In genomic region chr19:18833141-18833476, GRCh38 we compare ENCODE assay signal across 8 cellular contexts. TPM values are rescaled to one million over a fixed set of nuclear protein-coding genes. Genes with fewer than 3 reads are reported as not detected.
DNase-seq lines count a peak whose midpoint lies in the region; ATAC-seq, FAIRE-seq and TF ChIP-seq lines count a peak whose summit lies in the region.

No MANE protein-coding gene starts in this region.

- 2% methylated on average over 9 of the region's 9 CpGs for WGBS in lung, 2 donors

- H3K27ac Mint-ChIP-seq in astrocyte (ENCODE audit: unreplicated experiment) = peak overlapping the region; percentile 78

- peak overlapping the region; percentile 100 for H3K4me2 ChIP-seq in HCT116 (ENCODE audit: low read length)
- peak overlapping the region; percentile 97 for H3K4me2 ChIP-seq in astrocyte (ENCODE audit: low read length)

- H3K36me3 Mint-ChIP-seq in astrocyte (ENCODE audit: low read depth, unreplicated experiment) = peaks cover 7% of the 10 kb centered on the region

- H3K79me2 ChIP-seq in HCT116 (ENCODE audit: insufficient read depth, low read length) (peaks cover 63% of the 10 kb centered on the region), astrocyte (ENCODE audit: insufficient read depth, low read length) (peaks cover 65% of the 10 kb centered on the region)

- CTCF ChIA-PET in HCT116 (lab: Charles Lee) = no interaction called here

- TF ChIP-seq RAD21 in HCT116 (IDR thresholded peaks at IDR 0.05; ENCODE audit: low read depth) = no peak

- H3K4me1 Mint-ChIP-seq in astrocyte (ENCODE audit: low read depth, unreplicated experiment) = peaks cover 15% of the 10 kb centered on the region

- peaks cover 22 to 47% of the 10 kb centered on the region in 2 experiments for H3K36me3 ChIP-seq in HCT116 (ENCODE audit: control insufficient read depth in 1 of 2, insufficient read depth in 2 of 2, low read length in 2 of 2)
- peaks cover 4% of the 10 kb centered on the region for H3K36me3 ChIP-seq in astrocyte (ENCODE audit: insufficient read depth, low read length)
- H3K36me3 ChIP-seq in lung (ENCODE audit: control insufficient read depth in 2 of 2, insufficient read depth in 2 of 2, low read length in 2 of 2) = peaks cover 0 to 4% of the 10 kb centered on the region in 2 donors

- H3K9me2 ChIP-seq in HCT116 (ENCODE audit: insufficient read depth) = no peaks in the 10 kb centered on the region

- no peak for TF ChIP-seq POLR2A in HCT116 (IDR thresholded peaks at IDR 0.05; ENCODE audit: borderline replicate concordance, extremely low read depth, insufficient read depth, insufficient read length)

- H3K27ac ChIP-seq in 22Rv1 (peak overlapping the region; percentile 72), HCT116 (ENCODE audit: low read depth, low read length) (peak overlapping the region; percentile 94), astrocyte (ENCODE audit: low read depth, low read length) (no peak overlapping the region), lung (ENCODE audit: low read depth in 1 of 2, low read length in 1 of 2) (peak overlapping the region in 1 of 2 donors; percentile 96)

- no peak overlapping the region for H2AFZ ChIP-seq in HCT116 (ENCODE audit: low read depth, low read length, poor library complexity, severe bottlenecking)
- H2AFZ ChIP-seq in astrocyte (ENCODE audit: low read depth, low read length) = no peak overlapping the region

- H4K20me1 ChIP-seq in HCT116 (ENCODE audit: insufficient read depth) (peaks cover 23% of the 10 kb centered on the region; the same call in 1 of the 2 replicates), astrocyte (ENCODE audit: insufficient read depth, low read length) (peaks cover 58% of the 10 kb centered on the region)

- intact Hi-C loops in HCT116 (cut with micrococcal nuclease) = no loop called here

- H3K9ac ChIP-seq in HCT116 (ENCODE audit: low read length) (peak overlapping the region; percentile 96), astrocyte (ENCODE audit: low read length) (peak overlapping the region; percentile 83)

- H3K9me3 Mint-ChIP-seq in astrocyte (ENCODE audit: unreplicated experiment) = no peaks in the 10 kb centered on the region

- H3K27me3 ChIP-seq in HCT116 (ENCODE audit: insufficient read depth, low read length) (no peaks in the 10 kb centered on the region), astrocyte (ENCODE audit: insufficient read depth, low read length) (peaks cover 2% of the 10 kb centered on the region), lung (ENCODE audit: control insufficient read depth, insufficient read depth) (no peaks in the 10 kb centered on the region)

- no peak for TF ChIP-seq CTCF in 22Rv1 (IDR thresholded peaks at IDR 0.05)
- no peak for TF ChIP-seq CTCF in HCT116 (IDR thresholded peaks at IDR 0.05 in 2 of 3, conservative IDR thresholded peaks at IDR 0.05 in 1 of 3; ENCODE audit: borderline replicate concordance in 1 of 3, insufficient read depth in 1 of 3, low read depth in 2 of 3, low read length in 2 of 3)
- no peak for TF ChIP-seq CTCF in astrocyte (IDR thresholded peaks at IDR 0.05; ENCODE audit: insufficient read depth, low read depth, low read length)
- no peak for TF ChIP-seq CTCF in lung (IDR thresholded peaks at IDR 0.05; ENCODE audit: control extremely low read depth, extremely low read depth)

- POLR2A ChIA-PET in HCT116 (lab: Charles Lee) = interaction anchor here (1.6 kb wide), 1 partner anchor 14 kb away, joined by 4 read pairs; no protein-coding TSS in a partner anchor

- no peak for ATAC-seq in HCT116
- no peak for ATAC-seq in lung (ENCODE audit: insufficient read depth, low FRiP score)

- H3K4me3 ChIP-seq in HCT116 (replicated peaks in 1 of 2; ENCODE audit: low read depth in 1 of 2, low read length in 2 of 2) (peak overlapping the region; percentile 77 to 98), astrocyte (ENCODE audit: insufficient read depth, low read depth, low read length) (peak overlapping the region; percentile 76), lung (peak overlapping the region; percentile 92)

- H3K9me3 ChIP-seq in HCT116 (ENCODE audit: control insufficient read depth in 1 of 2, insufficient read depth in 1 of 2, low read depth in 1 of 2, low read length in 2 of 2) (no peaks in the 10 kb centered on the region), astrocyte (ENCODE audit: insufficient read depth, low read depth, low read length) (no peaks in the 10 kb centered on the region), lung (ENCODE audit: control insufficient read depth in 2 of 2, insufficient read depth in 1 of 2, low read length in 1 of 2) (no peaks in the 10 kb centered on the region)

- DNase-seq in HCT116 (ENCODE audit: low read depth, low spot score) (no peak), astrocyte (ENCODE audit: low read depth) (no peak), lung (ENCODE audit: low spot score) (no peak), mucosa of gallbladder (ENCODE audit: low spot score) (no peak), RPMI8226 (no peak), HuH-7 (ENCODE audit: low spot score) (no peak)
- no peak for DNase-seq in activated effector memory CD4-positive, alpha-beta T cell treated with anti-CD3 and anti-CD28 coated beads, Interleukin-2, amount 50 U/mL, for 16 hours

- peak overlapping the region; percentile 98 for H3K4me3 Mint-ChIP-seq in astrocyte (ENCODE audit: unreplicated experiment)

- RAD21 ChIA-PET in HCT116 (lab: Charles Lee; ENCODE audit: low non-redundant PET in 1 of 2, low total read pairs in 2 of 2, uncharacterized antibody in 2 of 2, unreplicated experiment in 2 of 2) = no interaction called here

- no TSS peak for BruUV-seq in HCT116 (replicated peaks; lab: Mats Ljungman, UMichigan)

- H3K4me1 ChIP-seq in HCT116 (ENCODE audit: control insufficient read depth in 1 of 2, insufficient read depth in 2 of 2, low read length in 2 of 2) (peaks cover 6 to 15% of the 10 kb centered on the region in 2 experiments), astrocyte (ENCODE audit: insufficient read depth, low read length) (peaks cover 15% of the 10 kb centered on the region), lung (ENCODE audit: control insufficient read depth in 2 of 2, insufficient read depth in 2 of 2, low read length in 2 of 2) (peaks cover 13 to 14% of the 10 kb centered on the region in 2 donors)

- FAIRE-seq in astrocyte (lab: Jason Lieb, UNC) = no peak

- H3K27me3 Mint-ChIP-seq in astrocyte (ENCODE audit: low read depth, unreplicated experiment) = no peaks in the 10 kb centered on the region

TF ChIP-seq in HCT116, 20 proteins besides CTCF, POLR2A, EP300 and RAD21 (continues in another document):
- TF ChIP-seq ZFX (IDR thresholded peaks at IDR 0.05) (no peak), MAX (IDR thresholded peaks at IDR 0.05) (no peak), POLR2AphosphoS5 (IDR thresholded peaks at IDR 0.05; ENCODE audit: low read depth, low read length) (no peak), EZH2 (IDR thresholded peaks at IDR 0.05) (no peak), ZBTB33 (IDR thresholded peaks at IDR 0.05; ENCODE audit: extremely low read depth, insufficient replicate concordance, low read length) (no peak), JUND (IDR thresholded peaks at IDR 0.05) (no peak), SRF (IDR thresholded peaks at IDR 0.05; ENCODE audit: low read depth) (no peak), SIN3A (IDR thresholded peaks at IDR 0.05; ENCODE audit: low read depth) (no peak), YY1 (IDR thresholded peaks at IDR 0.05; ENCODE audit: extremely low read depth, insufficient replicate concordance, low read depth, low read length) (no peak), ATF3 (IDR thresholded peaks at IDR 0.05) (no peak)

RNA-seq across cellular contexts. Expression of gene UPF1, which starts 1.4 kb away (rescaled TPM):
- total RNA-seq in HCT116 (2021; ENCODE audit: unreplicated experiment) (78.5 TPM), astrocyte (48.6 and 57.8 TPM in 2 replicates), lung (10 to 100 TPM; 78.8 to 89.2 TPM), mucosa of gallbladder (117 TPM)
- 41.7 and 42.1 TPM in 2 replicates for polyA plus RNA-seq in HCT116 (2012)
- 10 to 100 TPM; 48.3 to 50.1 TPM for polyA plus RNA-seq in lung

RNA-seq across cellular contexts. Expression of gene COMP, which starts 42.0 kb away (rescaled TPM):
- not detected for total RNA-seq in HCT116 (2021; ENCODE audit: unreplicated experiment)
- polyA plus RNA-seq in HCT116 (2012) = not detected in 2 replicates
- 1.7 and 2.3 TPM in 2 replicates for total RNA-seq in astrocyte
- total RNA-seq in lung = 1 to 10 TPM in 1 of 2 donors, not detected in 1; 3.5 TPM
- 1 to 10 TPM; 1.7 to 2.4 TPM for polyA plus RNA-seq in lung
- total RNA-seq in mucosa of gallbladder = 2.0 TPM
